18 cellular contexts compared by ENCODE assay signal in the genomic region with DNA sequence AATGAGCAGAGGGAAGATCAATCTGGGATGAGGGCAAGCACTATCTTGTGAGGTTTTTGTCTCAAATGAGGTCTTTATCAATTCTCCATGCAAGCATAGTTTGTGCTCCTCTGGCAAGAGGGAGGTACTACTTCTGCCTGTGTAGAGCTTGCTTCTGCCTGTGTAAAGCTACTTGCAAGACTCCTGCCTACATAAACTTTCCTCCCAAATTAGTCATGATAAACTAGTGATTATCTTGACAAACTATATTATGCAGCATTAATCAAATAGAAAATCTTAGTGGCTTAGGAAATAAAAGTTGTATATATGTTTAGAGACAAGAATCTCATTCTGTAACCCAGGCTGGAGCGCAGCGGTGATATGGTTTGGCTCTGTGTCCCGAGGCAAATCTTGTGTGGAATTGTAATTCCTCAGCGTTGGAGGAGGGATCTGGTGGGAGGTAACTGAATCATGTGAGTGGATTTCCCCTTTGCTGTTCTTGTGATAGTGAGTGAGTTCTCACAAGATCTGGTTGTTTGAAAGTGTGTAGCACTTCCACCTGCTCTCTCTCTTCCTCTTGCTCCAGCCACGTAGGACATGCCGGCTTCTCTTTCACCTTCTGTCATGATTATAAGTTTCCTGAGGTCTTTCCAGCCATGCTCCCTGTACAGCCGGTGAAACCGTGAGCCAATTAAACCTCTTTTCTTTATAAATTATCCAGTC. TPM values are rescaled to one million over a fixed set of nuclear protein-coding genes. Genes with fewer than 3 reads are reported as not detected.
DNase-seq lines count a peak whose midpoint lies in the region; ATAC-seq, FAIRE-seq and TF ChIP-seq lines count a peak whose summit lies in the region.
"Had no signal": no experiment of that assay in that cellular context is flagged by ENCODE, and none has a peak within 500 bp of the region (broad histone marks: within the 10 kb centered on the region; RNA-seq: fewer than 3 reads in every experiment).

No MANE protein-coding gene starts in this region.

- ATAC-seq in GM19324 (IDR thresholded peaks at IDR 0.05; ENCODE audit: low FRiP score, unreplicated experiment), result no peak
- ATAC-seq: K562 had no signal

- no peak for TF ChIP-seq POLR2A in adrenal gland (IDR thresholded peaks at IDR 0.05)

- TF ChIP-seq CTCF in keratinocyte (optimal IDR thresholded peaks at IDR 0.05 in 1 of 3, IDR thresholded peaks at IDR 0.05 in 1 of 3, conservative IDR thresholded peaks at IDR 0.05 in 1 of 3; ENCODE audit: extremely low read depth in 1 of 3, insufficient read depth in 2 of 3, low read length in 3 of 3), result no peak
- no peak for TF ChIP-seq CTCF in adrenal gland (IDR thresholded peaks at IDR 0.05)

- dilution Hi-C loops in keratinocyte (cut with MboI; ENCODE audit: extremely low pct_ligation_motif_present, low sequenced_read_pairs), result no loop called here

- no peaks in the 10 kb centered on the region for H3K9me1 ChIP-seq in keratinocyte (ENCODE audit: control insufficient read depth, extremely low read depth, insufficient read depth, low read length)

- no peaks in the 10 kb centered on the region for H3K79me2 ChIP-seq in keratinocyte (ENCODE audit: control insufficient read depth, insufficient read depth, low read length)

- intact Hi-C loops in adrenal gland (cut with DNase I), result no loop called here

- H3K4me1 ChIP-seq in keratinocyte (ENCODE audit: control insufficient read depth, extremely low read depth, insufficient read depth, low read length), result peaks cover 5% of the 10 kb centered on the region
- no peaks in the 10 kb centered on the region for H3K4me1 ChIP-seq in adrenal gland (replicated peaks in 1 of 2)
- H3K4me1 ChIP-seq: BE2C, Caco-2 had no signal

- no peak overlapping the region for H3K9ac ChIP-seq in keratinocyte (ENCODE audit: control insufficient read depth, extremely low read depth, insufficient read depth, low read length)

- FAIRE-seq in HTR-8/SVneo (lab: Jason Lieb, UNC) (peak; percentile 72), keratinocyte (lab: Jason Lieb, UNC) (peak; percentile 32)
- FAIRE-seq: D721Med, GM12892, GM18507, K562 had no signal

- H3K27ac ChIP-seq in keratinocyte (ENCODE audit: control insufficient read depth, insufficient read depth, low read length) (no peak overlapping the region), adrenal gland (no peak overlapping the region)

- H3K36me3 ChIP-seq in keratinocyte (ENCODE audit: control insufficient read depth in 2 of 2, extremely low read depth in 1 of 2, insufficient read depth in 2 of 2, low read length in 2 of 2) (no peaks in the 10 kb centered on the region), adrenal gland (replicated peaks in 1 of 2) (no peaks in the 10 kb centered on the region)
- H3K36me3 ChIP-seq: BE2C had no signal

- H3K27me3 ChIP-seq in keratinocyte (ENCODE audit: control insufficient read depth, extremely low read depth, insufficient read depth, low read length) (no peaks in the 10 kb centered on the region), adrenal gland (no peaks in the 10 kb centered on the region)

- WGBS in adrenal gland, 4 donors, result 66 to 86% (median 80%) methylated on average over 8 of the region's 8 CpGs

- H3K9me3 ChIP-seq in keratinocyte (ENCODE audit: control insufficient read depth, low read depth, low read length), result no peaks in the 10 kb centered on the region
- H3K9me3 ChIP-seq in adrenal gland (replicated peaks in 1 of 3), result no peaks in the 10 kb centered on the region
- H3K9me3 ChIP-seq: BE2C, Caco-2 had no signal

- no peak overlapping the region for H2AFZ ChIP-seq in keratinocyte (ENCODE audit: control insufficient read depth, low read length)

- H3K4me2 ChIP-seq in keratinocyte (ENCODE audit: control insufficient read depth, extremely low read depth, insufficient read depth, low read depth, low read length), result no peak overlapping the region

- H4K20me1 ChIP-seq in keratinocyte (ENCODE audit: control insufficient read depth, extremely low read depth, insufficient read depth, low read length), result no peaks in the 10 kb centered on the region

- H3K4me3 ChIP-seq in keratinocyte (ENCODE audit: control insufficient read depth in 2 of 3, extremely low read depth in 1 of 3, insufficient read depth in 2 of 3, low read depth in 1 of 3, low read length in 3 of 3), result no peak overlapping the region
- no peak overlapping the region for H3K4me3 ChIP-seq in adrenal gland
- H3K4me3 ChIP-seq: K562 had no signal

- DNase-seq in HTR-8/SVneo (ENCODE audit: insufficient read length, low spot score) (no peak), dermis blood vessel endothelial cell (peak; percentile 60), keratinocyte (ENCODE audit: low read depth, low spot score) (no peak), NCI-H2029 (lab: John Stamatoyannopoulos, UW) (no peak), adrenal gland (no peak)
- DNase-seq: BE2C; C1 segment of cervical spinal cord; Caco-2; CD4-positive, CD25-positive, alpha-beta regulatory T cell; CD8-positive, alpha-beta memory T cell; GDM1; HCEC 1CT had no signal

RNA-seq across cellular contexts. Expression of gene MMP10, which starts 8.1 kb away (rescaled TPM):
- total RNA-seq in dermis blood vessel endothelial cell (5.0 and 7.3 TPM in 2 replicates), adrenal gland (not detected)
- polyA plus RNA-seq in keratinocyte (19.1 to 45.7 TPM (median 44.4 TPM) in 3 replicates), adrenal gland (not detected)
- 1.5 TPM for polyA plus RNA-seq in keratinocyte (2011; ENCODE audit: low read depth)
- polyA plus RNA-seq in keratinocyte (2011; cell fraction: cytosol; rRNA removed), result 8.7 and 15.4 TPM in 2 replicates
- 69.5 and 76.6 TPM in 2 replicates for polyA plus RNA-seq in keratinocyte (2011; cell fraction: nucleus; rRNA removed)
- polyA plus RNA-seq in keratinocyte (2012; ENCODE audit: low replicate concordance), result 1.5 and 25.6 TPM in 2 replicates
- polyA minus RNA-seq in keratinocyte, result 5.1 to 16.0 TPM (median 6.3 TPM) in 3 replicates
- polyA minus RNA-seq in keratinocyte (2011; cell fraction: cytosol; rRNA and poly(A)+ RNA removed), result 10.0 TPM
- polyA minus RNA-seq in keratinocyte (2011; cell fraction: nucleus; rRNA and poly(A)+ RNA removed), result 17.3 and 51.0 TPM in 2 replicates
- total RNA-seq: CD4-positive, CD25-positive, alpha-beta regulatory T cell; CD8-positive, alpha-beta memory T cell; HT-29; K562 had no signal
- polyA plus RNA-seq: CD4-positive, CD25-positive, alpha-beta regulatory T cell; CD8-positive, alpha-beta memory T cell; K562 had no signal

RNA-seq across cellular contexts. Expression of gene MMP1, which starts 9.5 kb away (rescaled TPM):
- total RNA-seq in dermis blood vessel endothelial cell, result 650 and 1,055 TPM in 2 replicates
- 81.5 to 158 TPM (median 107 TPM) in 3 replicates for polyA plus RNA-seq in keratinocyte
- polyA plus RNA-seq in keratinocyte (2011; ENCODE audit: low read depth), result 8.7 TPM
- polyA plus RNA-seq in keratinocyte (2011; cell fraction: cytosol; rRNA removed), result 24.4 and 29.6 TPM in 2 replicates
- polyA plus RNA-seq in keratinocyte (2011; cell fraction: nucleus; rRNA removed), result 121 and 131 TPM in 2 replicates
- 14.7 and 75.0 TPM in 2 replicates for polyA plus RNA-seq in keratinocyte (2012; ENCODE audit: low replicate concordance)
- polyA minus RNA-seq in keratinocyte, result 29.2 to 105 TPM (median 63.0 TPM) in 3 replicates
- 20.9 TPM for polyA minus RNA-seq in keratinocyte (2011; cell fraction: cytosol; rRNA and poly(A)+ RNA removed)
- polyA minus RNA-seq in keratinocyte (2011; cell fraction: nucleus; rRNA and poly(A)+ RNA removed), result 46.0 and 86.9 TPM in 2 replicates
- total RNA-seq in adrenal gland, result not detected
- under 1 TPM in 1 of 3 donors, not detected in 2; 0.07 TPM for polyA plus RNA-seq in adrenal gland
- total RNA-seq: CD4-positive, CD25-positive, alpha-beta regulatory T cell; CD8-positive, alpha-beta memory T cell; HT-29 had no signal
- polyA plus RNA-seq: CD4-positive, CD25-positive, alpha-beta regulatory T cell; CD8-positive, alpha-beta memory T cell had no signal

RNA-seq across cellular contexts. Expression of gene MMP3, which starts 54.9 kb away (rescaled TPM):
- total RNA-seq in dermis blood vessel endothelial cell (not detected in 2 replicates), adrenal gland (under 1 TPM in 3 of 8 donors, not detected in 5; 0.14 to 0.69 (median 0.20) TPM)
- polyA plus RNA-seq in keratinocyte (2.4 to 35.1 TPM (median 8.3 TPM) in 3 replicates), adrenal gland (not detected)
- polyA plus RNA-seq in keratinocyte (2011; ENCODE audit: low read depth), result 5.3 TPM
- 2.4 and 2.7 TPM in 2 replicates for polyA plus RNA-seq in keratinocyte (2011; cell fraction: cytosol; rRNA removed)
- 18.0 and 21.0 TPM in 2 replicates for polyA plus RNA-seq in keratinocyte (2011; cell fraction: nucleus; rRNA removed)
- polyA plus RNA-seq in keratinocyte (2012; ENCODE audit: low replicate concordance), result 1.5 and 3.1 TPM in 2 replicates
- polyA minus RNA-seq in keratinocyte, result 3.3 to 14.3 TPM in 2 of 3 replicates, not detected in the other
- not detected for polyA minus RNA-seq in keratinocyte (2011; cell fraction: cytosol; rRNA and poly(A)+ RNA removed)
- polyA minus RNA-seq in keratinocyte (2011; cell fraction: nucleus; rRNA and poly(A)+ RNA removed), result 4.3 and 12.1 TPM in 2 replicates
- total RNA-seq: Caco-2; CD4-positive, CD25-positive, alpha-beta regulatory T cell; CD8-positive, alpha-beta memory T cell; HT-29; K562 had no signal
- polyA plus RNA-seq: CD4-positive, CD25-positive, alpha-beta regulatory T cell; CD8-positive, alpha-beta memory T cell; K562 had no signal

Comparison
In these comparisons a context has a peak if more than half of its experiments do, and no peak if none do; other contexts are left out.
1. RNA of gene MMP1, which starts 9.5 kb away (total RNA-seq): 650 to 1,055 TPM in dermis blood vessel endothelial cell; not detected in adrenal gland; every median in the first group is over 100 times any median in the second.